Comparison of ENCODE assay signal across 32 cellular contexts in the genomic region with DNA sequence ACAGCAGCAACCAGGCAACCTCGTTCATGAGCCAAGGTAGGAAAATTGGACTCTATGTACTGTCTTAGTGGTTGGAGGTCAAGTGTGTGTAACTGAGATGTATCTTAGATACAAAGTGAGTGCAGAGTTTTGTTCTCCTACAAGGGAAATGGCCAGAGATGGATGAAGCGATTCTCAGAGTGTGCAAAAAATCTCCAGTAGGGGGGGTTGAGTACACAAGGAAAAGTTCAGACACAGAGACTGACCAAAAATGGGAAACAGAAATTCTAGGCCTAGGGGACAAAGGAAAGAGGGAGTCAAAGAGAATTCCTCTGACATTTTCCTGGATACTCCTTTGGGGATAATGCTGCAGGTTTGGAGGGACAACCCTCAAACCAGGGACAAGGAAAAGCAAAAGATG. TPM values are rescaled to one million over a fixed set of nuclear protein-coding genes. Genes with fewer than 3 reads are reported as not detected.
DNase-seq lines count a peak whose midpoint lies in the region; ATAC-seq and TF ChIP-seq lines count a peak whose summit lies in the region.
"Had no signal": no experiment of that assay in that cellular context is flagged by ENCODE, and none has a peak within 500 bp of the region (broad histone marks: within the 10 kb centered on the region; RNA-seq: fewer than 3 reads in every experiment).

No MANE protein-coding gene starts in this region.

- CTCF ChIA-PET in CD4-positive, alpha-beta T cell (lab: Charles Lee), result no interaction called here

- no peak overlapping the region for H3K27ac ChIP-seq in C4-2B
- H3K27ac ChIP-seq in CD4-positive, alpha-beta T cell (ENCODE audit: low read depth, low read length), result no peak overlapping the region
- H3K27ac ChIP-seq: sigmoid colon had no signal

- no peak overlapping the region for H3K27ac Mint-ChIP-seq in neural crest cell (ENCODE audit: unreplicated experiment)
- no peak overlapping the region for H3K27ac Mint-ChIP-seq in CD4-positive, alpha-beta T cell
- H3K27ac Mint-ChIP-seq: activated CD8-positive, alpha-beta memory T cell treated with anti-CD3 and anti-CD28 coated beads, Interleukin-2, amount 10 ng/mL, durations not matched to agents 7 days and 5 days; CD8-positive, alpha-beta T cell; HFFc6; nephron progenitor cell; T-cell had no signal

- peaks cover 7% of the 10 kb centered on the region for H3K36me3 Mint-ChIP-seq in neural crest cell (ENCODE audit: low read depth)
- no peaks in the 10 kb centered on the region for H3K36me3 Mint-ChIP-seq in CD4-positive, alpha-beta T cell (ENCODE audit: low read depth)
- H3K36me3 Mint-ChIP-seq: activated CD8-positive, alpha-beta memory T cell treated with anti-CD3 and anti-CD28 coated beads, Interleukin-2, amount 10 ng/mL, durations not matched to agents 7 days and 5 days; CD8-positive, alpha-beta T cell; T-cell had no signal

- peaks cover 21% of the 10 kb centered on the region for H3K9me3 Mint-ChIP-seq in neural crest cell
- H3K9me3 Mint-ChIP-seq in CD4-positive, alpha-beta T cell, result peaks cover 15% of the 10 kb centered on the region

- TF ChIP-seq POLR2A in NB4 (IDR thresholded peaks at IDR 0.05; ENCODE audit: extremely low read depth, insufficient read length), result no peak

- no peaks in the 10 kb centered on the region for H3K27me3 Mint-ChIP-seq in neural crest cell (ENCODE audit: low read depth)
- H3K27me3 Mint-ChIP-seq in CD4-positive, alpha-beta T cell, result no peaks in the 10 kb centered on the region
- H3K27me3 Mint-ChIP-seq: activated CD8-positive, alpha-beta memory T cell treated with anti-CD3 and anti-CD28 coated beads, Interleukin-2, amount 10 ng/mL, durations not matched to agents 7 days and 5 days; T-cell had no signal

- H3K4me3 ChIP-seq in NB4 (ENCODE audit: low read depth, low read length), result no peak overlapping the region
- H3K4me3 ChIP-seq: GM12878, sigmoid colon had no signal

- POLR2A ChIA-PET in CD4-positive, alpha-beta T cell (lab: Charles Lee), result no interaction called here

- no peak overlapping the region for H3K4me3 Mint-ChIP-seq in neural crest cell
- no peak overlapping the region for H3K4me3 Mint-ChIP-seq in CD4-positive, alpha-beta T cell
- H3K4me3 Mint-ChIP-seq: activated CD8-positive, alpha-beta memory T cell treated with anti-CD3 and anti-CD28 coated beads, Interleukin-2, amount 10 ng/mL, durations not matched to agents 7 days and 5 days; CD8-positive, alpha-beta T cell; HFFc6; nephron progenitor cell; T-cell had no signal

- ATAC-seq in CD4-positive, alpha-beta T cell (ENCODE audit: poor library complexity), result no peak
- ATAC-seq: activated CD8-positive, alpha-beta memory T cell treated with anti-CD3 and anti-CD28 coated beads, Interleukin-2, amount 10 ng/mL, durations not matched to agents 7 days and 5 days; CD8-positive, alpha-beta T cell; GM12878; left lobe of liver; Right ventricle myocardium inferior; T-cell had no signal

- peak; percentile 4 for DNase-seq in NB4 (ENCODE audit: low read depth)
- DNase-seq in dedifferentiated amniotic fluid mesenchymal stem cell (ENCODE audit: extremely low spot score), result peak; percentile 39
- no peak for DNase-seq in neural crest cell (ENCODE audit: low read depth, low spot score)
- no peak for DNase-seq in GOT3 (lab: John Stamatoyannopoulos, UW)
- DNase-seq in NCI-H774 (lab: John Stamatoyannopoulos, UW), result no peak
- no peak for DNase-seq in CD4-positive, alpha-beta T cell
- DNase-seq: activated CD4-positive, alpha-beta T cell treated with anti-CD3 and anti-CD28 coated beads for 4 hours; activated CD8-positive, alpha-beta memory T cell treated with anti-CD3 and anti-CD28 coated beads, Interleukin-2, amount 10 ng/mL, durations not matched to agents 7 days and 5 days; activated naive CD4-positive, alpha-beta T cell treated with anti-CD3 and anti-CD28 coated beads, Interleukin-2, amount 50 U/mL, for 16 hours; anterior cingulate cortex; CD8-positive, alpha-beta T cell; cerebellar nuclear complex; DMS153; effector memory CD4-positive, alpha-beta T cell; GF-D8; glutamatergic neuron; HFFc6; KG1; midbrain; NCI-H187; NCI-H2227 treated with DMSO at 0.1 percent for 48 hours; NCI-H748 treated with DMSO at 0.1 percent for 48 hours; nephron progenitor cell; sigmoid colon; substantia nigra; T-cell had no signal

- no peaks in the 10 kb centered on the region for H3K9me3 ChIP-seq in CD4-positive, alpha-beta T cell (ENCODE audit: control insufficient read depth, low read length)

- peaks cover 10% of the 10 kb centered on the region for H3K4me1 Mint-ChIP-seq in neural crest cell
- no peaks in the 10 kb centered on the region for H3K4me1 Mint-ChIP-seq in CD4-positive, alpha-beta T cell (ENCODE audit: low read depth)
- H3K4me1 Mint-ChIP-seq: activated CD8-positive, alpha-beta memory T cell treated with anti-CD3 and anti-CD28 coated beads, Interleukin-2, amount 10 ng/mL, durations not matched to agents 7 days and 5 days; nephron progenitor cell; T-cell had no signal

- intact Hi-C loops in CD4-positive, alpha-beta T cell (cut with DNase I, micrococcal nuclease), result no loop called here

- peak; percentile 24 for TF ChIP-seq CTCF in C4-2B (conservative IDR thresholded peaks at IDR 0.05)
- TF ChIP-seq CTCF in NB4 (IDR thresholded peaks at IDR 0.05; ENCODE audit: low read depth, low read length), result no peak
- peak; percentile 21 for TF ChIP-seq CTCF in neural crest cell (conservative IDR thresholded peaks at IDR 0.05)
- no peak for TF ChIP-seq CTCF in CD4-positive, alpha-beta T cell (IDR thresholded peaks at IDR 0.05)

- no peaks in the 10 kb centered on the region for H3K27me3 ChIP-seq in CD4-positive, alpha-beta T cell (ENCODE audit: control insufficient read depth, insufficient read depth, low read length)
- H3K27me3 ChIP-seq: sigmoid colon had no signal

RNA-seq across cellular contexts. Expression of a gene that starts 38.2 kb away (rescaled TPM):
- not detected in 2 replicates for total RNA-seq in neural crest cell
- not detected for total RNA-seq in CD4-positive, alpha-beta T cell
- total RNA-seq: activated CD8-positive, alpha-beta memory T cell treated with anti-CD3 and anti-CD28 coated beads, Interleukin-2, amount 10 ng/mL, durations not matched to agents 7 days and 5 days; CD8-positive, alpha-beta T cell; GM12878; HFFc6; left lobe of liver; posterior vena cava; Right ventricle myocardium inferior; sigmoid colon; T-cell; ureter had no signal

Comparison
In these comparisons a context has a peak if more than half of its experiments do, and no peak if none do; other contexts are left out.
1. CTCF ChIP-seq: peak in C4-2B (single experiment) and neural crest cell (single experiment); none in NB4 (single experiment) and CD4-positive, alpha-beta T cell (single experiment).
2. DNase-seq: peak in NB4 (single experiment) and dedifferentiated amniotic fluid mesenchymal stem cell (single experiment); none in neural crest cell (single experiment), GOT3 (single experiment), NCI-H774 (single experiment) and CD4-positive, alpha-beta T cell (0 of 10).